In genomic region chr3:4021162-4021561, GRCh38 we compare ENCODE assay signal across 21 cellular contexts.
DNase-seq lines count a peak whose midpoint lies in the region; FAIRE-seq and TF ChIP-seq lines count a peak whose summit lies in the region.
"Had no signal": no experiment of that assay in that cellular context is flagged by ENCODE, and none has a peak within 500 bp of the region (broad histone marks: within the 10 kb centered on the region; RNA-seq: fewer than 3 reads in every experiment).

No MANE protein-coding gene starts in this region.

- TF ChIP-seq CTCF in NB4 (IDR thresholded peaks at IDR 0.05; ENCODE audit: low read depth, low read length) = no peak
- no peak for TF ChIP-seq CTCF in H1 (IDR thresholded peaks at IDR 0.05; ENCODE audit: control extremely low read depth in 1 of 3, insufficient read depth in 1 of 3, low read depth in 1 of 3, low read length in 3 of 3)
- TF ChIP-seq CTCF in D721Med (IDR thresholded peaks at IDR 0.05; ENCODE audit: insufficient read depth, missing control alignments) = no peak

- H3K79me2 ChIP-seq in H1 (ENCODE audit: control insufficient read depth in 1 of 2, insufficient read depth in 2 of 2, low read length in 2 of 2) = no peaks in the 10 kb centered on the region

- no peak overlapping the region for H3K56ac ChIP-seq in H1 (replicated peaks; ENCODE audit: insufficient read length, low read depth, low read length)

- no peak overlapping the region for H2BK5ac ChIP-seq in H1 (ENCODE audit: low read depth, low read length)

- H4K20me1 ChIP-seq in H1 (replicated peaks in 1 of 2; ENCODE audit: control insufficient read depth in 1 of 2, insufficient read depth in 2 of 2, low read length in 2 of 2) = no peaks in the 10 kb centered on the region

- H3K4ac ChIP-seq in H1 (replicated peaks; ENCODE audit: insufficient read length, low read depth, low read length) = no peak overlapping the region

- WGBS in H1 (ENCODE audit: extremely low coverage in 1 of 2, insufficient coverage in 1 of 2, insufficient read length in 1 of 2, insufficient replicate concordance in 2 of 2, low coverage in 1 of 2, low lambda C conversion rate in 2 of 2, missing lambda C conversion rate in 1 of 2), 2 experiments = 54% methylated on average over 1 of the region's 1 CpG; no CpG with 5 or more reads in 1 of the 2 experiments

- FAIRE-seq in H1 (lab: Jason Lieb, UNC) (no peak), D721Med (lab: Jason Lieb, UNC) (no peak)
- FAIRE-seq: A204.1, endometrium had no signal

- TF ChIP-seq EP300 in H1 (IDR thresholded peaks at IDR 0.05; ENCODE audit: borderline replicate concordance in 1 of 2, low read depth in 2 of 2, low read length in 2 of 2) = no peak

- H3K27ac ChIP-seq in H1 (ENCODE audit: low read depth, low read length) = no peak overlapping the region
- H3K27ac ChIP-seq: upper lobe of right lung had no signal

- TF ChIP-seq POLR2A in NB4 (IDR thresholded peaks at IDR 0.05; ENCODE audit: extremely low read depth, insufficient read length) = no peak
- TF ChIP-seq POLR2A in H1 (IDR thresholded peaks at IDR 0.05; ENCODE audit: control extremely low read depth in 1 of 2, low read depth in 2 of 2, low read length in 2 of 2) = no peak

- peak; percentile 1 for DNase-seq in SIG-M5 treated with dmso at 0.1 percent for 504 hours (lab: John Stamatoyannopoulos, UW; ENCODE audit: unreplicated experiment)
- no peak for DNase-seq in SIG-M5 (lab: John Stamatoyannopoulos, UW)
- peak; percentile 39 for DNase-seq in NB4 (ENCODE audit: low read depth)
- no peak for DNase-seq in H1 (ENCODE audit: low read depth in 1 of 2, low spot score in 2 of 2)
- DNase-seq in renal cortical epithelial cell (ENCODE audit: low read depth) = peak; percentile 7
- DNase-seq in D721Med (ENCODE audit: insufficient read length, low spot score) = no peak
- no peak for DNase-seq in GM19240 (ENCODE audit: insufficient read length, low spot score)
- no peak for DNase-seq in hypothalamus (lab: John Stamatoyannopoulos, UW)
- DNase-seq: activated CD4-positive, alpha-beta T cell treated with anti-CD3 and anti-CD28 coated beads for 1 hour; activated T-cell treated with anti-CD3 and anti-CD28 coated beads, Interleukin-2, amount 50 U/mL, for 1 hour; H9; mucosa of descending colon; NCI-H1436; NCI-H2107; NCI-H510A; posterior cingulate gyrus; RPMI8226; T1000; upper lobe of right lung had no signal

- H2AFZ ChIP-seq in H1 (ENCODE audit: low read length) = no peak overlapping the region

- H3K4me3 ChIP-seq in NB4 (ENCODE audit: low read depth, low read length) = no peak overlapping the region
- no peak overlapping the region for H3K4me3 ChIP-seq in H1 (ENCODE audit: extremely low read depth in 1 of 4, insufficient read depth in 2 of 4, low read depth in 3 of 4, low read length in 4 of 4)
- H3K4me3 ChIP-seq: mucosa of descending colon, upper lobe of right lung had no signal

- no peaks in the 10 kb centered on the region for H3K79me1 ChIP-seq in H1 (ENCODE audit: low read depth, low read length)

- H3K23ac ChIP-seq in H1 (ENCODE audit: insufficient read length) = no peak overlapping the region

- TF ChIP-seq RAD21 in H1 (IDR thresholded peaks at IDR 0.05 in 1 of 2, conservative IDR thresholded peaks at IDR 0.05 in 1 of 2; ENCODE audit: low read depth in 2 of 2, low read length in 2 of 2) = no peak

- H3K27me3 ChIP-seq in H1 (replicated peaks in 1 of 4; ENCODE audit: control insufficient read depth in 3 of 4, extremely low read depth in 1 of 4, insufficient read depth in 3 of 4, low read length in 3 of 4) = no peaks in the 10 kb centered on the region
- H3K27me3 ChIP-seq: upper lobe of right lung had no signal

- H3K9me3 ChIP-seq in H1 (ENCODE audit: insufficient read depth in 2 of 2, low read depth in 1 of 2, low read length in 1 of 2) = no peaks in the 10 kb centered on the region
- H3K9me3 ChIP-seq: mucosa of descending colon, upper lobe of right lung had no signal

- no peak overlapping the region for H2BK120ac ChIP-seq in H1 (replicated peaks; ENCODE audit: low read depth, low read length)

- no peak overlapping the region for H2BK12ac ChIP-seq in H1 (ENCODE audit: low read depth, low read length)

- no peak overlapping the region for H2BK15ac ChIP-seq in H1 (ENCODE audit: low read length)

- no peak overlapping the region for H2AK5ac ChIP-seq in H1 (ENCODE audit: low read depth, low read length)

- H3K36me3 ChIP-seq in H1 (ENCODE audit: control insufficient read depth in 2 of 4, insufficient read depth in 4 of 4, low read length in 3 of 4) = no peaks in the 10 kb centered on the region
- H3K36me3 ChIP-seq: upper lobe of right lung had no signal

- H3K9ac ChIP-seq in H1 (replicated peaks in 1 of 4; ENCODE audit: extremely low read depth in 1 of 4, low read depth in 3 of 4, low read length in 3 of 4) = no peak overlapping the region

- no peak overlapping the region for H4K8ac ChIP-seq in H1 (ENCODE audit: extremely low read depth, insufficient read depth, low read length)

- no peak overlapping the region for H3K4me2 ChIP-seq in H1 (ENCODE audit: insufficient read depth in 1 of 2, low read depth in 2 of 2, low read length in 2 of 2)

- POLR2A ChIA-PET in H1 (lab: Charles Lee; ENCODE audit: partially characterized antibody) = interaction anchor here (0.7 kb wide), 1 partner anchor 221 kb away, joined by 3 read pairs; no protein-coding TSS in a partner anchor

- no peak overlapping the region for H3K14ac ChIP-seq in H1 (ENCODE audit: insufficient read length)

- no peaks in the 10 kb centered on the region for H3K4me1 ChIP-seq in H1 (replicated peaks in 1 of 4; ENCODE audit: control insufficient read depth in 3 of 4, insufficient read depth in 4 of 4, low read length in 3 of 4)
- H3K4me1 ChIP-seq: upper lobe of right lung had no signal

- H4K91ac ChIP-seq in H1 (replicated peaks; ENCODE audit: insufficient read length, low read length) = no peak overlapping the region

- CTCF ChIA-PET in H1 (lab: Charles Lee; ENCODE audit: partially characterized antibody) = no interaction called here

- H3K23me2 ChIP-seq in H1 (ENCODE audit: low read depth, low read length) = no peaks in the 10 kb centered on the region

- no peak overlapping the region for H3K18ac ChIP-seq in H1 (ENCODE audit: extremely low read depth, low read length)

- H4K5ac ChIP-seq in H1 (ENCODE audit: insufficient read length, low read depth, low read length) = no peak overlapping the region

- no peak overlapping the region for H2BK20ac ChIP-seq in H1 (ENCODE audit: low read length)

TF ChIP-seq in H1, 55 proteins besides CTCF, POLR2A, EP300 and RAD21 (continues in another document):
- peak; percentile 95 for TF ChIP-seq ATF2 (IDR thresholded peaks at IDR 0.05; ENCODE audit: low read length)
- no peak for TF ChIP-seq SAP30 (IDR thresholded peaks at IDR 0.05; ENCODE audit: insufficient read depth, insufficient replicate concordance, low read length)
- no peak for TF ChIP-seq CEBPB (IDR thresholded peaks at IDR 0.05; ENCODE audit: low read depth, low read length)
- TF ChIP-seq KDM1A (IDR thresholded peaks at IDR 0.05; ENCODE audit: borderline replicate concordance, low read length) = no peak
- TF ChIP-seq FOSL1 (IDR thresholded peaks at IDR 0.05; ENCODE audit: insufficient read depth, low read depth, low read length) = no peak
- TF ChIP-seq POU5F1 (IDR thresholded peaks at IDR 0.05; ENCODE audit: low read depth, low read length) = no peak
- TF ChIP-seq USF2 (IDR thresholded peaks at IDR 0.05; ENCODE audit: low read length) = no peak
- TF ChIP-seq PHF8 (conservative IDR thresholded peaks at IDR 0.05; ENCODE audit: low read depth, low read length) = no peak
- TF ChIP-seq CHD2 (IDR thresholded peaks at IDR 0.05; ENCODE audit: low read length) = no peak
- TF ChIP-seq JUN (IDR thresholded peaks at IDR 0.05; ENCODE audit: low read depth, low read length) = no peak
- TF ChIP-seq CREB1 (IDR thresholded peaks at IDR 0.05) = peak; percentile 40; the same call in 1 of the 2 replicates
- TF ChIP-seq NANOG (IDR thresholded peaks at IDR 0.05; ENCODE audit: insufficient read depth, low read depth, low read length, poor library complexity, severe bottlenecking) = no peak
- TF ChIP-seq SP1 (IDR thresholded peaks at IDR 0.05; ENCODE audit: low read depth, low read length) = no peak
- TF ChIP-seq RFX5 (IDR thresholded peaks at IDR 0.05; ENCODE audit: borderline replicate concordance, low read depth, low read length) = no peak
- TF ChIP-seq SIRT6 (IDR thresholded peaks at IDR 0.05; ENCODE audit: low read length) = no peak
- no peak for TF ChIP-seq TEAD4 (IDR thresholded peaks at IDR 0.05; ENCODE audit: low read depth, low read length)
- TF ChIP-seq ATF3 (IDR thresholded peaks at IDR 0.05; ENCODE audit: insufficient read depth, low read depth, low read length) = 0 out of 2 replicates have a peak, but pooled peaks have one; percentile 11

Comparison
In these comparisons a context has a peak if more than half of its experiments do, and no peak if none do; other contexts are left out.
1. DNase-seq: peak in SIG-M5 treated with dmso at 0.1 percent for 504 hours (single experiment), NB4 (single experiment) and renal cortical epithelial cell (single experiment); none in SIG-M5 (single experiment), H1 (0 of 2), D721Med (single experiment), GM19240 (single experiment) and hypothalamus (0 of 51).